In the genomic region with DNA sequence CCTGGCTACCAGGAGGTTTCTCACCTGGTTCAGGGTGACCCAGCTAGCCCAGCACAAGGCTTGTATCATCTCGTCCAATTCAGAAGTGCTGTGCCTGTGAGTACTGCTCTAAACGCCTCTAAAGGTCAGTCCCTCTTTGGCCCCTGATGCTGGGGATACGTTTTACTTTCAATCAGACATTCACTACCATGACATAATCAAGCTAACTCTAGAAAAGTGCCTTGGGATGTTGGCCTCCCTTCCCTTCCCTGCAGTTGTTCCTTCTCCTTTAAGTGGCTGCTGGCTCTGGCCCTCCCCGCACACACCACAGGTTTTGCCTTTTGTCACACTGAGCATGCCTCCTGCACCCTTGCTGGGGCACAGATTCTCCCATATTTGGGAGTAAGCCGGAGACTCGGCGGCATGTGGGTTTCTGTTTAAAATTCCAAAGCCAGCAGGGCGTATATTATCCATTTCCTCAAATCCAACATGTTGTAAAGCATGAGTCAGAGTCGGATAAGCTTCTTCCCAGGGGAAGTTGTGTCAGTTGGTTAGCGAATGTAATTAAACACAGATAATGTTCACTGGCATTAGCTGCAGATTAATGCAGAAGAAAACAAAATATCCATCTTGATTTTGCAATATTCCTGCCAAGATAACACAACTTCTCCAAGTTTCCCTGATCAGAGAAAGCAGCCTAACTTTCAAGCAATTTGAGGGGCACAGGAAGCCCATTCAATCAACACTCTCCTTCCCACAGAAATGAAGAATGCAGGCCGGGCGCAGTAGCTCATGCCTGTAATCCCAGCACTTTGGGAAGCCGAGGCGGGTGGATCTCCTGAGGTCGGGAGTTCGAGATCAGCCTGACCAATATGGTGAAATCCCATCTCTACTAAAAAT, we compare ENCODE assay signal across 8 cellular contexts. TPM values are rescaled to one million over a fixed set of nuclear protein-coding genes. Genes with fewer than 3 reads are reported as not detected.
DNase-seq lines count a peak whose midpoint lies in the region; ATAC-seq, FAIRE-seq and TF ChIP-seq lines count a peak whose summit lies in the region.

No MANE protein-coding gene starts in this region.

- H3K9me3 ChIP-seq in pancreas: no peaks in the 10 kb centered on the region

- H3K27me3 ChIP-seq in pancreas: no peaks in the 10 kb centered on the region

- FAIRE-seq in pancreas (lab: Jason Lieb, UNC): peak; percentile 89

- in situ Hi-C loops in GM13976 (cut with MboI; ENCODE audit: low sequenced_read_pairs, unreplicated experiment): no loop called here

- no peaks in the 10 kb centered on the region for H3K4me1 ChIP-seq in pancreas

- H3K27ac ChIP-seq in pancreas: peak overlapping the region in 2 of 4 donors; percentile 28 to 54

- H3K36me3 ChIP-seq in pancreas: no peaks in the 10 kb centered on the region

- peak; percentile 98 for DNase-seq in HS-5 (ENCODE audit: low read depth)
- peak; percentile 59 for DNase-seq in UCSD-AML1 (lab: John Stamatoyannopoulos, UW; ENCODE audit: unreplicated experiment)
- peak; percentile 28 to 91 (median 74) for DNase-seq in head of caudate nucleus
- DNase-seq in pancreas: peak in 2 of 6 donors; percentile 19 to 57
- DNase-seq in GM13976 (ENCODE audit: low spot score): no peak
- no peak for DNase-seq in T-helper 2 cell

- 48% methylated on average over 16 of the region's 16 CpGs for WGBS in pancreas, 2 donors

- ATAC-seq in pancreas (peak; percentile 66 to 83 (median 80)), GM21529 (IDR thresholded peaks at IDR 0.05; ENCODE audit: unreplicated experiment) (no peak), GM21367 (IDR thresholded peaks at IDR 0.05; ENCODE audit: unreplicated experiment) (no peak)

- intact Hi-C loops in head of caudate nucleus (cut with DNase I): no loop called here
- intact Hi-C loops in pancreas (cut with DNase I): no loop called here

- H3K4me3 ChIP-seq in pancreas: no peak overlapping the region

- TF ChIP-seq CTCF in pancreas (IDR thresholded peaks at IDR 0.05): no peak
- no peak for TF ChIP-seq CTCF in GM13976 (IDR thresholded peaks at IDR 0.05; ENCODE audit: borderline replicate concordance, control extremely low read depth, extremely low read depth, insufficient read depth, missing control alignments)

RNA-seq across cellular contexts. Expression of a gene that starts 31.8 kb away (rescaled TPM):
- 10 to 100 TPM; 24.9 to 51.7 (median 32.1) TPM for total RNA-seq in pancreas
- polyA plus RNA-seq in pancreas: 10 to 100 TPM in 1 of 2 donors, 1 to 10 TPM in 1; 8.6 to 13.3 TPM

RNA-seq across cellular contexts. Expression of a gene that starts 55.2 kb away (rescaled TPM):
- total RNA-seq in pancreas: 10 to 100 TPM in 2 of 6 donors, 1 to 10 TPM in 4; 1.5 to 16.3 (median 3.6) TPM
- 1 to 10 TPM; 3.0 to 6.4 TPM for polyA plus RNA-seq in pancreas

Comparison
In these comparisons a context has a peak if more than half of its experiments do, and no peak if none do; other contexts are left out.
1. DNase-seq: peak in HS-5 (single experiment), UCSD-AML1 (single experiment) and head of caudate nucleus (42 of 42); none in GM13976 (single experiment) and T-helper 2 cell (0 of 5).
2. ATAC-seq: peak in pancreas (4 of 4); none in GM21529 (single experiment) and GM21367 (single experiment).